Comparison of ENCODE assay signal across 17 cellular contexts in genomic region chr6:156191895-156192294, GRCh38.
DNase-seq lines count a peak whose midpoint lies in the region; ATAC-seq and TF ChIP-seq lines count a peak whose summit lies in the region.
"Had no signal": no experiment of that assay in that cellular context is flagged by ENCODE, and none has a peak within 500 bp of the region (broad histone marks: within the 10 kb centered on the region; RNA-seq: fewer than 3 reads in every experiment).

No MANE protein-coding gene starts in this region.

- ATAC-seq in activated CD4-positive, alpha-beta T cell treated with anti-CD3 and anti-CD28 coated beads for 36 hours, result peak; percentile 87
- ATAC-seq in GM21381 (IDR thresholded peaks at IDR 0.05; ENCODE audit: unreplicated experiment) (peak; percentile 57), HG03378 (IDR thresholded peaks at IDR 0.05; ENCODE audit: unreplicated experiment) (peak; percentile 47)
- ATAC-seq in activated naive CD8-positive, alpha-beta T cell treated with anti-CD3 and anti-CD28 coated beads, Interleukin-2, amount 50 U/mL, for 24 hours, result peak; percentile 85
- ATAC-seq: left lobe of liver, mucosa of descending colon had no signal

- no peak for DNase-seq in activated CD4-positive, alpha-beta T cell treated with anti-CD3 and anti-CD28 coated beads for 36 hours
- DNase-seq in activated CD4-positive, alpha-beta T cell treated with anti-CD3 and anti-CD28 coated beads, Interleukin-2, amount 50 U/mL, for 1 hour, result no peak
- no peak for DNase-seq in activated naive CD8-positive, alpha-beta T cell treated with anti-CD3 and anti-CD28 coated beads, Interleukin-2, amount 50 U/mL, for 24 hours
- DNase-seq in caudate nucleus (lab: John Stamatoyannopoulos, UW) (no peak), occipital lobe (lab: John Stamatoyannopoulos, UW) (no peak), Peyer's patch (no peak)
- DNase-seq: 8988T; activated CD4-positive, alpha-beta T cell treated with anti-CD3 and anti-CD28 coated beads, Interleukin-2, amount 50 U/mL, for 4 hours; DMS53; effector CD8-positive, alpha-beta T cell; mucosa of descending colon had no signal

- H3K36me3 ChIP-seq in Peyer's patch, result no peaks in the 10 kb centered on the region
- H3K36me3 ChIP-seq: BLaER1, esophagus muscularis mucosa had no signal

- peak overlapping the region; percentile 26 for H3K4me3 Mint-ChIP-seq in activated CD4-positive, alpha-beta T cell treated with anti-CD3 and anti-CD28 coated beads for 36 hours
- no peak overlapping the region for H3K4me3 Mint-ChIP-seq in activated naive CD8-positive, alpha-beta T cell treated with anti-CD3 and anti-CD28 coated beads, Interleukin-2, amount 50 U/mL, for 24 hours

- H3K9me3 ChIP-seq in Peyer's patch, result no peaks in the 10 kb centered on the region
- H3K9me3 ChIP-seq: esophagus muscularis mucosa, mucosa of descending colon had no signal

- H3K27ac ChIP-seq in caudate nucleus (ENCODE audit: low read depth, low read length) (no peak overlapping the region), Peyer's patch (no peak overlapping the region)
- H3K27ac ChIP-seq: BLaER1, esophagus muscularis mucosa had no signal

- intact Hi-C loops in activated CD4-positive, alpha-beta T cell treated with anti-CD3 and anti-CD28 coated beads for 36 hours (cut with DNase I, micrococcal nuclease), result loop anchor here (1.0 to 10.0 kb wide), 5 partner anchors 18 to 205 kb away; no protein-coding TSS in a partner anchor

- peaks cover 42% of the 10 kb centered on the region for H3K4me1 Mint-ChIP-seq in activated CD4-positive, alpha-beta T cell treated with anti-CD3 and anti-CD28 coated beads for 36 hours
- H3K4me1 Mint-ChIP-seq in activated naive CD8-positive, alpha-beta T cell treated with anti-CD3 and anti-CD28 coated beads, Interleukin-2, amount 50 U/mL, for 24 hours, result peaks cover 12% of the 10 kb centered on the region

- CTCF ChIA-PET in activated CD4-positive, alpha-beta T cell treated with anti-CD3 and anti-CD28 coated beads for 36 hours (lab: Charles Lee), result interaction anchor here (0.6 kb wide), 1 partner anchor 12 kb away, joined by 3 read pairs; no protein-coding TSS in a partner anchor

- no peak overlapping the region for H3K4me3 ChIP-seq in Peyer's patch
- H3K4me3 ChIP-seq: BLaER1, esophagus muscularis mucosa, mucosa of descending colon, smooth muscle cell had no signal

- no peak for TF ChIP-seq CTCF in Peyer's patch (IDR thresholded peaks at IDR 0.05)

- POLR2A ChIA-PET in activated CD4-positive, alpha-beta T cell treated with anti-CD3 and anti-CD28 coated beads for 36 hours (lab: Charles Lee), result no interaction called here

- no peak for TF ChIP-seq POLR2A in Peyer's patch (IDR thresholded peaks at IDR 0.05)

- H3K36me3 Mint-ChIP-seq in activated CD4-positive, alpha-beta T cell treated with anti-CD3 and anti-CD28 coated beads for 36 hours (ENCODE audit: low read depth), result no peaks in the 10 kb centered on the region
- no peaks in the 10 kb centered on the region for H3K36me3 Mint-ChIP-seq in activated naive CD8-positive, alpha-beta T cell treated with anti-CD3 and anti-CD28 coated beads, Interleukin-2, amount 50 U/mL, for 24 hours (ENCODE audit: low read depth)

- H3K4me1 ChIP-seq in Peyer's patch, result no peaks in the 10 kb centered on the region
- H3K4me1 ChIP-seq: BLaER1, esophagus muscularis mucosa had no signal

- H3K27me3 Mint-ChIP-seq in activated CD4-positive, alpha-beta T cell treated with anti-CD3 and anti-CD28 coated beads for 36 hours, result no peaks in the 10 kb centered on the region
- no peaks in the 10 kb centered on the region for H3K27me3 Mint-ChIP-seq in activated naive CD8-positive, alpha-beta T cell treated with anti-CD3 and anti-CD28 coated beads, Interleukin-2, amount 50 U/mL, for 24 hours

- peaks cover 3% of the 10 kb centered on the region for H3K9me3 Mint-ChIP-seq in activated CD4-positive, alpha-beta T cell treated with anti-CD3 and anti-CD28 coated beads for 36 hours (ENCODE audit: low read depth)
- H3K9me3 Mint-ChIP-seq in activated naive CD8-positive, alpha-beta T cell treated with anti-CD3 and anti-CD28 coated beads, Interleukin-2, amount 50 U/mL, for 24 hours, result peaks cover 4% of the 10 kb centered on the region

- no peaks in the 10 kb centered on the region for H3K27me3 ChIP-seq in Peyer's patch
- H3K27me3 ChIP-seq: BLaER1, esophagus muscularis mucosa had no signal

- peak overlapping the region; percentile 74 for H3K27ac Mint-ChIP-seq in activated CD4-positive, alpha-beta T cell treated with anti-CD3 and anti-CD28 coated beads for 36 hours
- peak overlapping the region; percentile 0 for H3K27ac Mint-ChIP-seq in activated naive CD8-positive, alpha-beta T cell treated with anti-CD3 and anti-CD28 coated beads, Interleukin-2, amount 50 U/mL, for 24 hours
